ENCODE assay signal across 11 cellular contexts in the genomic region with DNA sequence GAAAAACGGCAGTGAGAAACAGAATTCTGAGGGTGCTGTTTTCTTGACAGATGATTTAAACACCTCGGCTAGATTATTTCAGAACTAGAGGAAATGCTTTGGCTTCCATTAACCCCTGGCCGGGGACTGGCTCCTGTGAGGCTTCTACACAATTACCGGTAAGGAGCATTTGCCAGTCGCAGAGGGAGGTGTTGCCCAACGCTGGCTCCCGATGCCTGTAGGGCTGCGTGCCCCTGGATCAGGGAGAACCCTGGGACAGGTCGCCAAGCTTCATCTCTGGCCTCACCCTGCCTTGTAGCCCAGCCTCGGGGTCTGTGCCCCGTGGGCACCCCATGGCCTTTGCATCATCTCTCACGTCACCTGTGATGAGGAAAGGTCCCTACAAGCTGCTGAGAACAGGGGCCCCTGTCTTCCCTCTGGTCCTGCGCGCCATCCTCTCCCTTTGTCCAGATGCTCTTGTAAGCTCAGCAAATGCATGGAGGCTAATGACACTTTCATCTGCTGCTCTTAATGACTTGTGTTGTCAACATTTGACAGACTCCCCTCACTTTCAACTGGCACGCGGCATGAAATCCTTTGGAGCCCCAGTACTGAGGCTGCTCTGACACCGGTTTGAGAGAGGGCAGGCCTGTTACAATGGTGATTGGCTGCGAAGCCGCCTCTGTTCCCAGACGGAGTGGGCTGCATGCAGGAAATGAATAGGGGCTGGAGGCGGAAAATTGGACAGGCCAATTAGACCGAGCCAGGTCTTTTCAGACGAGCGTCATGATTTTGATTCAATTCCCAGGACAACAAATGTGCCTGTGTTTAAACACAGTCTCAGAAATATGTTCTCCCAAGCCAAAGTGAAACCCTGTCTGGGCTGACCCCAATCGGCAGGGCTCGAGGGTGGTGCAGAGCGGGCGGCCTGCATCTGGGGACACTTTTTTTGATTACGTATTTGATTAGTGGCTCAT.
DNase-seq lines count a peak whose midpoint lies in the region; ATAC-seq and TF ChIP-seq lines count a peak whose summit lies in the region.
"Had no signal": no experiment of that assay in that cellular context is flagged by ENCODE, and none has a peak within 500 bp of the region (broad histone marks: within the 10 kb centered on the region; RNA-seq: fewer than 3 reads in every experiment).

No MANE protein-coding gene starts in this region.

- H3K27ac ChIP-seq in Peyer's patch = peak overlapping the region in 2 of 4 donors; percentile 43 to 58
- H3K27ac ChIP-seq in duodenal mucosa (ENCODE audit: low read depth, low read length) = peak overlapping the region; percentile 17
- H3K27ac ChIP-seq in stomach = peak overlapping the region in 4 of 5 donors; percentile 13 to 54 (median 50)
- H3K27ac ChIP-seq: neutrophil had no signal

- H3K4me3 ChIP-seq in Peyer's patch = no peak overlapping the region
- no peak overlapping the region for H3K4me3 ChIP-seq in duodenal mucosa (ENCODE audit: low read depth in 1 of 2, low read length in 2 of 2)
- H3K4me3 ChIP-seq in stomach = no peak overlapping the region

- no peak for ATAC-seq in HG03571 (IDR thresholded peaks at IDR 0.05; ENCODE audit: unreplicated experiment)

- DNase-seq in Peyer's patch (peak; percentile 10 to 43 (median 41)), lung microvascular endothelial cell (ENCODE audit: low read depth in 2 of 2) (peak; percentile 65 to 88), stomach (peak; percentile 23), AML-193 (lab: John Stamatoyannopoulos, UW) (no peak), NCI-H1417 treated with DMSO at 0.1 percent for 48 hours (lab: John Stamatoyannopoulos, UW) (no peak), NCI-H187 (lab: John Stamatoyannopoulos, UW) (no peak)
- DNase-seq: NCI-H524, SW 1271 had no signal

- WGBS in stomach, 5 donors = 61 to 78% (median 67%) methylated on average over 28 to 29 of the region's 29 CpGs

- intact Hi-C loops in stomach (cut with DNase I; ENCODE audit: low total_unique reads) = no loop called here

- H3K9me3 ChIP-seq in Peyer's patch (no peaks in the 10 kb centered on the region), duodenal mucosa (ENCODE audit: control insufficient read depth in 1 of 2, low read length in 2 of 2) (no peaks in the 10 kb centered on the region), stomach (no peaks in the 10 kb centered on the region)
- H3K9me3 ChIP-seq: neutrophil had no signal

- no peak for TF ChIP-seq CTCF in Peyer's patch (IDR thresholded peaks at IDR 0.05)
- TF ChIP-seq CTCF in stomach (IDR thresholded peaks at IDR 0.05) = no peak

- H3K27me3 ChIP-seq in Peyer's patch (no peaks in the 10 kb centered on the region), duodenal mucosa (ENCODE audit: control insufficient read depth in 1 of 2, insufficient read depth in 2 of 2, low read length in 2 of 2) (no peaks in the 10 kb centered on the region), stomach (no peaks in the 10 kb centered on the region)

- TF ChIP-seq POLR2A in Peyer's patch (IDR thresholded peaks at IDR 0.05) = no peak
- TF ChIP-seq POLR2A in stomach (IDR thresholded peaks at IDR 0.05) = no peak

- no peak overlapping the region for H3K9ac ChIP-seq in duodenal mucosa (ENCODE audit: low read depth in 1 of 2, low read length in 2 of 2)

- H3K36me3 ChIP-seq in Peyer's patch (peaks cover 0 to 17% (median 0%) of the 10 kb centered on the region in 3 donors), duodenal mucosa (ENCODE audit: control insufficient read depth in 1 of 2, insufficient read depth in 2 of 2, low read length in 2 of 2) (peaks cover 6 to 14% of the 10 kb centered on the region in 2 donors), stomach (peaks cover 4 to 39% (median 16%) of the 10 kb centered on the region in 4 donors)

- H3K4me1 ChIP-seq in Peyer's patch = peaks cover 0 to 6% (median 0%) of the 10 kb centered on the region in 4 donors
- H3K4me1 ChIP-seq in duodenal mucosa (ENCODE audit: control insufficient read depth in 1 of 2, insufficient read depth in 2 of 2, low read length in 2 of 2) = peaks cover 0 to 5% of the 10 kb centered on the region in 2 donors
- peaks cover 0 to 8% (median 2%) of the 10 kb centered on the region in 4 donors for H3K4me1 ChIP-seq in stomach

- no peak for TF ChIP-seq EP300 in stomach (IDR thresholded peaks at IDR 0.05)

Comparison
In these comparisons a context has a peak if more than half of its experiments do, and no peak if none do; other contexts are left out.
1. DNase-seq: peak in Peyer's patch (3 of 3), lung microvascular endothelial cell (2 of 2) and stomach (single experiment); none in AML-193 (0 of 2), NCI-H1417 treated with DMSO at 0.1 percent for 48 hours (single experiment) and NCI-H187 (0 of 2).